ENCODE assay signal across 3 cellular contexts in the genomic region with DNA sequence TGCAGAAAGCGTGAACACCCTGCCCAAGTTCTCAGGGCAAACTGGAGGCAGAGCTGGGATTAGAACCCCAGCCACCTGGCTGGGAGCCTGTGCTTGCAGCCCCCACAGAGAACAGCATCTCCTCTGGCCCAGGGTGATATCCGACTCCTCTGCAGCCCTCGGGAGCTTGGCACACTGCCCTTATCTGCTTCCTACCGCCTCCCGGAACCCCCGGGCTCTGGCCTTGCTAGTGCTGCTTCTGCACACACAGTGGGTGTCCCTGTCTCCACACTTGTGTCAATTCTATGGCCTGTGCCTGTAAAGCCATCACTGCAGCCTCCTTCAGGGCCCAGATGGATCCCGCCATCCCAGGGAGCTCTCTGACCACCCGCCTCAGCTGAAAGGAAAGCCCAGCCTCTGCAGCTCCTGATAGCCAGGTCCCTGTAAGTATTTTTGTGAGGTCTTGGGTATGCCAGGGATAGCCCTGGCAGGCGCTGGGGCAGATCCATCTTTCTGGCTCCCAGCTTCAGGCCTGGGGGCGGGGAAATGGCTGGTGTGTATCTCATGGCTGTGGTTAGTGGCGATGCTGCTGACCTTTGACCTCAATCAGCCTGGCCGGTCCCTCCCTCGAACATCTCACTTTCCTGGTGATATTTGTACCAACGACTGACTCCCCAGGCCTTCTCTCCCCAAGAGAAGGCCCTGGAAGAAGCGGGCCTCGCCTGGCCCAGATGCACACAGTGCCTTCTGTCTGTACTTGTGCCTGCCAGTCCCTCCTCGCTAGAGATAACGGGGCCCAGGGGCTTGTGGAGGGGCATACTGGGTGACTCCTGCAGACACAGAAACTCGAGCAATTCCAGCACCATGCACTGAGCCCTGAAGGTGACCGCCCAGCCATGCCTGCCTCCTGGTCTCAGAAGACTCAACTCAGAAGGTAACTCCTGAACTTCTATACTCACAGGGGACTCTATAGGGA.
TF ChIP-seq lines count a peak whose summit lies in the region.

No MANE protein-coding gene starts in this region.

TF ChIP-seq in IMR-90, 13 proteins besides CTCF, POLR2A, EP300 and RAD21:
- no peak for TF ChIP-seq NFE2L2 (IDR thresholded peaks at IDR 0.05; ENCODE audit: low read depth, low read length)
TF ChIP-seq in IMR-90: peak in this region for 0.

TF ChIP-seq in SK-N-SH treated with all-trans-retinoic acid at 6 μM for 48 hours, 23 proteins besides CTCF, POLR2A, EP300 and RAD21:
- TF ChIP-seq CSDC2 (CRISPR knock-in tag; IDR thresholded peaks at IDR 0.05) (no peak), ZFP3 (CRISPR knock-in tag; IDR thresholded peaks at IDR 0.05) (peak; percentile 41; the same call in 1 of the 2 replicates)

TF ChIP-seq in HepG2, 621 proteins besides CTCF, POLR2A, EP300 and RAD21:
- TF ChIP-seq, protein P1, sequence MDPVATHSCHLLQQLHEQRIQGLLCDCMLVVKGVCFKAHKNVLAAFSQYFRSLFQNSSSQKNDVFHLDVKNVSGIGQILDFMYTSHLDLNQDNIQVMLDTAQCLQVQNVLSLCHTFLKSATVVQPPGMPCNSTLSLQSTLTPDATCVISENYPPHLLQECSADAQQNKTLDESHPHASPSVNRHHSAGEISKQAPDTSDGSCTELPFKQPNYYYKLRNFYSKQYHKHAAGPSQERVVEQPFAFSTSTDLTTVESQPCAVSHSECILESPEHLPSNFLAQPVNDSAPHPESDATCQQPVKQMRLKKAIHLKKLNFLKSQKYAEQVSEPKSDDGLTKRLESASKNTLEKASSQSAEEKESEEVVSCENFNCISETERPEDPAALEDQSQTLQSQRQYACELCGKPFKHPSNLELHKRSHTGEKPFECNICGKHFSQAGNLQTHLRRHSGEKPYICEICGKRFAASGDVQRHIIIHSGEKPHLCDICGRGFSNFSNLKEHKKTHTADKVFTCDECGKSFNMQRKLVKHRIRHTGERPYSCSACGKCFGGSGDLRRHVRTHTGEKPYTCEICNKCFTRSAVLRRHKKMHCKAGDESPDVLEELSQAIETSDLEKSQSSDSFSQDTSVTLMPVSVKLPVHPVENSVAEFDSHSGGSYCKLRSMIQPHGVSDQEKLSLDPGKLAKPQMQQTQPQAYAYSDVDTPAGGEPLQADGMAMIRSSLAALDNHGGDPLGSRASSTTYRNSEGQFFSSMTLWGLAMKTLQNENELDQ (CRISPR knock-in tag; IDR thresholded peaks at IDR 0.05; ENCODE audit: borderline replicate concordance): no peak
- 0 out of 2 replicates have a peak, but pooled peaks have one; percentile 55 for TF ChIP-seq NR2F6 (IDR thresholded peaks at IDR 0.05)
- no peak for TF ChIP-seq NR2F6 (CRISPR knock-in tag; IDR thresholded peaks at IDR 0.05)
